In the genomic region with DNA sequence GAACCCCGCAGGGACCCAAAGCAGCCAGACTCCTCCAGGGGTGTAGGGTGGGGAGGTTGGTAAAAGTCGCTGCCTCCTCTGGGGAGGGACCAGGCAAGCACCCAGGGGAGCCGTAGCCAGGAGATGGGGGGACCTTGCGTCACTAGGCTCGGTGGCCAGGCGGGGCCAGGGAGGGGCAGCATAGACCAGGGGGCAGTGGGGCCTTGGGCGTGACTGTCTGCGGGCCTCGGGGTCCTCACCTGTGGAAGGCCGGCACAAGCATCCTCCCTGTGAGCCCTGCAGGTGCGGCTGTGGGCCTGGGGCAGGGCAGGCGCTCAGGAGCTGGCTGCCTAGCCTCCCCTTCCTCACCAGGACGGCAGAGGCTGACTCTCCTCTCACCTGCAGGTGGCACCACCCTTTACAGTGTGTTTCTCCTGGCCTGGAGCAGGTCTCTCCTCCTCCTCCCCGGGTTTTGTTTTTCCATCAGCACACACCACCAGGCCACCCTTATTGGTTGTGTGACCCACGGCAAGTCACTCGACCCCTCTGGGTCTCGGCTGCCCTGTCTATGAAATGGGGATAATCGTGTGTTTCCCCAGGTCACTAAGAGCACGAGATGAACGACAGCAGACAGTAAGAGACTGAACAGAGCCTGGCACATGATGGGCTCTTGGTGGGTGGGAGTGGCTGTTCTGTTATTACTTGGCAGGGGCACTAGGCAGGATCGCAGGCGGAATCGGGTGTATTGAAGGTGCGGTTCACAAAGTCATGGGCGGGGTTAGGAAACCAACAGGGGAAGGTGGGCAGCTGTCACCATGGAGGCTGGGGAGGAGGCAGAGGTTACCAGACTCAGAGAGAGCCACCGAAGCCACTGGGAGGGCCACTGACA, we compare ENCODE assay signal across 11 cellular contexts. TPM values are rescaled to one million over a fixed set of nuclear protein-coding genes. Genes with fewer than 3 reads are reported as not detected.
DNase-seq lines count a peak whose midpoint lies in the region; ATAC-seq and TF ChIP-seq lines count a peak whose summit lies in the region.
"Had no signal": no experiment of that assay in that cellular context is flagged by ENCODE, and none has a peak within 500 bp of the region (broad histone marks: within the 10 kb centered on the region; RNA-seq: fewer than 3 reads in every experiment).

No MANE protein-coding gene starts in this region.

- no peak for ATAC-seq in activated naive CD8-positive, alpha-beta T cell treated with anti-CD3 and anti-CD28 coated beads, Interleukin-2, amount 50 U/mL, for 24 hours
- no peak for ATAC-seq in HG03045 (IDR thresholded peaks at IDR 0.05; ENCODE audit: unreplicated experiment)

- H3K27ac ChIP-seq in prostate gland = no peak overlapping the region
- H3K27ac ChIP-seq: parathyroid adenoma had no signal

- DNase-seq in NCI-H2171 treated with DMSO at 0.1 percent for 48 hours (lab: John Stamatoyannopoulos, UW) = peak; percentile 40
- DNase-seq in NCI-H2171 (lab: John Stamatoyannopoulos, UW) = no peak
- DNase-seq in NB4 (ENCODE audit: low read depth) = peak; percentile 68
- peak; percentile 74 for DNase-seq in cerebellar cortex (ENCODE audit: low spot score)
- DNase-seq in prostate gland (ENCODE audit: low spot score) = peak; percentile 32
- DNase-seq in activated naive CD8-positive, alpha-beta T cell treated with anti-CD3 and anti-CD28 coated beads, Interleukin-2, amount 50 U/mL, for 24 hours = no peak
- DNase-seq in NCI-H1417 treated with DMSO at 0.1 percent for 48 hours (lab: John Stamatoyannopoulos, UW) = no peak
- DNase-seq: NCI-H2081 treated with DMSO at 0.1 percent for 48 hours had no signal

- WGBS in prostate gland = 68% methylated on average over 26 of the region's 26 CpGs

- H3K36me3 Mint-ChIP-seq in activated naive CD8-positive, alpha-beta T cell treated with anti-CD3 and anti-CD28 coated beads, Interleukin-2, amount 50 U/mL, for 24 hours (ENCODE audit: low read depth) = no peaks in the 10 kb centered on the region

- no peaks in the 10 kb centered on the region for H3K9me3 ChIP-seq in prostate gland

- H3K4me1 ChIP-seq in prostate gland (replicated peaks) = no peaks in the 10 kb centered on the region
- H3K4me1 ChIP-seq: parathyroid adenoma had no signal

- TF ChIP-seq CTCF in NB4 (IDR thresholded peaks at IDR 0.05; ENCODE audit: low read depth, low read length) = peak; percentile 65
- TF ChIP-seq CTCF in prostate gland (IDR thresholded peaks at IDR 0.05) = peak in 3 of 4 experiments; percentile 34 to 54 (median 44)

- H3K27me3 ChIP-seq in prostate gland (replicated peaks; ENCODE audit: insufficient read depth) = no peaks in the 10 kb centered on the region

- no peak overlapping the region for H3K4me3 Mint-ChIP-seq in activated naive CD8-positive, alpha-beta T cell treated with anti-CD3 and anti-CD28 coated beads, Interleukin-2, amount 50 U/mL, for 24 hours
- H3K4me3 Mint-ChIP-seq: stimulated activated naive CD8-positive, alpha-beta T cell treated with anti-CD3 and anti-CD28 coated beads, Interleukin-15, Interleukin-2, amounts not matched to agents 100 ng/mL and 50 ng/mL, for 24 hours had no signal

- no peaks in the 10 kb centered on the region for H3K9me3 Mint-ChIP-seq in activated naive CD8-positive, alpha-beta T cell treated with anti-CD3 and anti-CD28 coated beads, Interleukin-2, amount 50 U/mL, for 24 hours
- H3K9me3 Mint-ChIP-seq: stimulated activated naive CD8-positive, alpha-beta T cell treated with anti-CD3 and anti-CD28 coated beads, Interleukin-15, Interleukin-2, amounts not matched to agents 100 ng/mL and 50 ng/mL, for 24 hours had no signal

- no peaks in the 10 kb centered on the region for H3K36me3 ChIP-seq in prostate gland

- H3K4me3 ChIP-seq in NB4 (ENCODE audit: low read depth, low read length) = no peak overlapping the region
- no peak overlapping the region for H3K4me3 ChIP-seq in prostate gland

- H3K27ac Mint-ChIP-seq in activated naive CD8-positive, alpha-beta T cell treated with anti-CD3 and anti-CD28 coated beads, Interleukin-2, amount 50 U/mL, for 24 hours = no peak overlapping the region
- H3K27ac Mint-ChIP-seq: stimulated activated naive CD8-positive, alpha-beta T cell treated with anti-CD3 and anti-CD28 coated beads, Interleukin-15, Interleukin-2, amounts not matched to agents 100 ng/mL and 50 ng/mL, for 24 hours had no signal

- intact Hi-C loops in prostate gland (cut with DNase I) = no loop called here

- no peaks in the 10 kb centered on the region for H3K4me1 Mint-ChIP-seq in activated naive CD8-positive, alpha-beta T cell treated with anti-CD3 and anti-CD28 coated beads, Interleukin-2, amount 50 U/mL, for 24 hours

- TF ChIP-seq POLR2A in NB4 (IDR thresholded peaks at IDR 0.05; ENCODE audit: extremely low read depth, insufficient read length) = no peak
- no peak for TF ChIP-seq POLR2A in prostate gland (IDR thresholded peaks at IDR 0.05)

- H3K27me3 Mint-ChIP-seq in activated naive CD8-positive, alpha-beta T cell treated with anti-CD3 and anti-CD28 coated beads, Interleukin-2, amount 50 U/mL, for 24 hours = no peaks in the 10 kb centered on the region
- H3K27me3 Mint-ChIP-seq: stimulated activated naive CD8-positive, alpha-beta T cell treated with anti-CD3 and anti-CD28 coated beads, Interleukin-15, Interleukin-2, amounts not matched to agents 100 ng/mL and 50 ng/mL, for 24 hours had no signal

RNA-seq across cellular contexts. Expression of gene FLRT1, which starts 52.7 kb away (rescaled TPM):
- under 1 TPM; 0.36 to 0.57 TPM for total RNA-seq in prostate gland

Comparison
In these comparisons a context has a peak if more than half of its experiments do, and no peak if none do; other contexts are left out.
1. DNase-seq: peak in NCI-H2171 treated with DMSO at 0.1 percent for 48 hours (single experiment), NB4 (single experiment), cerebellar cortex (single experiment) and prostate gland (single experiment); none in NCI-H2171 (single experiment), activated naive CD8-positive, alpha-beta T cell treated with anti-CD3 and anti-CD28 coated beads, Interleukin-2, amount 50 U/mL, for 24 hours (single experiment) and NCI-H1417 treated with DMSO at 0.1 percent for 48 hours (single experiment).